ENCODE assay signal across 17 cellular contexts in genomic region chr3:140630866-140631265, GRCh38. TPM values are rescaled to one million over a fixed set of nuclear protein-coding genes. Genes with fewer than 3 reads are reported as not detected.
A peak's percentile ranks its signal among the peaks of the same experiment; 100 is the strongest.
DNase-seq lines count a peak whose midpoint lies in the region; TF ChIP-seq lines count a peak whose summit lies in the region.
"Had no signal": no experiment of that assay in that cellular context is flagged by ENCODE, and none has a peak within 500 bp of the region (broad histone marks: within the 10 kb centered on the region; RNA-seq: fewer than 3 reads in every experiment).

No MANE protein-coding gene starts in this region.

- intact Hi-C loops in PC-9 (cut with micrococcal nuclease; ENCODE audit: unreplicated experiment) = loop anchor here (1.0 to 10.0 kb wide), 3 partner anchors 60 to 1096 kb away; partner anchors contain the start of gene RBP1

- H3K4me2 ChIP-seq in PC-9 = no peak overlapping the region
- H3K4me2 ChIP-seq: KMS-11 had no signal

- H2AFZ ChIP-seq in ACC112 (ENCODE audit: low read length, unreplicated experiment) (no peak overlapping the region), PC-9 (no peak overlapping the region)

- H3K79me2 ChIP-seq in ACC112 (ENCODE audit: control insufficient read depth, insufficient read depth, low read length, unreplicated experiment) = no peaks in the 10 kb centered on the region
- no peaks in the 10 kb centered on the region for H3K79me2 ChIP-seq in PC-9 (ENCODE audit: low read depth)

- H3K4me1 ChIP-seq in ACC112 (ENCODE audit: control insufficient read depth, insufficient read depth, low read length, unreplicated experiment) (peaks cover 39% of the 10 kb centered on the region), PC-9 (replicated peaks; ENCODE audit: insufficient read depth) (peaks cover 30% of the 10 kb centered on the region)
- H3K4me1 ChIP-seq in CD8-positive, alpha-beta memory T cell (ENCODE audit: insufficient read depth, low read length) = no peaks in the 10 kb centered on the region

- H3K4me3 ChIP-seq in ACC112 (ENCODE audit: low read depth, low read length) = no peak overlapping the region
- no peak overlapping the region for H3K4me3 ChIP-seq in PC-9
- H3K4me3 ChIP-seq in choroid plexus epithelial cell (ENCODE audit: low read depth, low read length) = no peak overlapping the region
- H3K4me3 ChIP-seq in CD8-positive, alpha-beta memory T cell (ENCODE audit: low read length) = no peak overlapping the region
- H3K4me3 ChIP-seq: SJSA1 had no signal

- no peaks in the 10 kb centered on the region for H4K20me1 ChIP-seq in PC-9 (ENCODE audit: insufficient read depth)

- H3K9me3 ChIP-seq in PC-9 (ENCODE audit: insufficient read depth, low read depth) = no peaks in the 10 kb centered on the region; the same call in 1 of the 2 replicates
- no peaks in the 10 kb centered on the region for H3K9me3 ChIP-seq in CD8-positive, alpha-beta memory T cell (ENCODE audit: low read length)
- H3K9me3 ChIP-seq: SJSA1 had no signal

- H3K27me3 Mint-ChIP-seq in CD8-positive, alpha-beta memory T cell = peaks cover 0 to 4% of the 10 kb centered on the region in 2 donors
- H3K27me3 Mint-ChIP-seq in glutamatergic neuron (ENCODE audit: unreplicated experiment) = no peaks in the 10 kb centered on the region

- peaks cover 0 to 3% (median 0%) of the 10 kb centered on the region in 5 donors for H3K9me3 Mint-ChIP-seq in CD8-positive, alpha-beta memory T cell
- no peaks in the 10 kb centered on the region for H3K9me3 Mint-ChIP-seq in glutamatergic neuron (ENCODE audit: unreplicated experiment)

- TF ChIP-seq CTCF in PC-9 (conservative IDR thresholded peaks at IDR 0.05) (no peak), choroid plexus epithelial cell (conservative IDR thresholded peaks at IDR 0.05; ENCODE audit: low read depth, low read length) (no peak), glutamatergic neuron (IDR thresholded peaks at IDR 0.05; ENCODE audit: partially characterized antibody, unreplicated experiment) (no peak)

- H3K27ac Mint-ChIP-seq in CD8-positive, alpha-beta memory T cell = no peak overlapping the region
- H3K27ac Mint-ChIP-seq in glutamatergic neuron (ENCODE audit: unreplicated experiment) = no peak overlapping the region

- H3K36me3 ChIP-seq in ACC112 (ENCODE audit: insufficient read depth, low read length) = no peaks in the 10 kb centered on the region
- no peaks in the 10 kb centered on the region for H3K36me3 ChIP-seq in PC-9 (ENCODE audit: low read depth)
- no peaks in the 10 kb centered on the region for H3K36me3 ChIP-seq in CD8-positive, alpha-beta memory T cell (ENCODE audit: insufficient read depth, low read length)
- H3K36me3 ChIP-seq: SJSA1 had no signal

- peaks cover 16% of the 10 kb centered on the region for H3F3A ChIP-seq in PC-9 (ENCODE audit: insufficient read depth, low read depth)

- no peaks in the 10 kb centered on the region for H3K9me2 ChIP-seq in PC-9 (ENCODE audit: insufficient read depth)

- CTCF ChIA-PET in PC-9 (lab: Charles Lee) = interaction anchor here (0.6 to 0.7 kb wide), 2 partner anchors 16 to 218 kb away, joined by 3 read pairs; no protein-coding TSS in a partner anchor
- CTCF ChIA-PET in CD8-positive, alpha-beta memory T cell (lab: Charles Lee) = no interaction called here

- POLR2A ChIA-PET in PC-9 (lab: Charles Lee; ENCODE audit: unreplicated experiment) = no interaction called here
- POLR2A ChIA-PET in CD8-positive, alpha-beta memory T cell (lab: Charles Lee) = no interaction called here

- no peak overlapping the region for H3K4me3 Mint-ChIP-seq in CD8-positive, alpha-beta memory T cell
- no peak overlapping the region for H3K4me3 Mint-ChIP-seq in glutamatergic neuron (ENCODE audit: unreplicated experiment)

- no TSS peak for BruUV-seq in PC-9 (replicated peaks; lab: Mats Ljungman, UMichigan)

- H3K36me3 Mint-ChIP-seq in CD8-positive, alpha-beta memory T cell = no peaks in the 10 kb centered on the region
- H3K36me3 Mint-ChIP-seq in glutamatergic neuron (ENCODE audit: unreplicated experiment) = no peaks in the 10 kb centered on the region

- no peak for DNase-seq in PC-9
- peak; percentile 42 for DNase-seq in choroid plexus epithelial cell (ENCODE audit: low read depth)
- peak; percentile 42 for DNase-seq in kidney tubule cell (ENCODE audit: low spot score)
- DNase-seq in CD8-positive, alpha-beta memory T cell = no peak
- DNase-seq in NCI-H1105 (lab: John Stamatoyannopoulos, UW) = no peak
- DNase-seq in activated CD4-positive, alpha-beta T cell treated with anti-CD3 and anti-CD28 coated beads for 4 hours = no peak
- DNase-seq in glutamatergic neuron = no peak
- DNase-seq: AML-193, GOT3, NCI-H187 treated with DMSO at 0.1 percent for 48 hours, NCI-H82 had no signal

- peak overlapping the region; percentile 87 for H3K27ac ChIP-seq in ACC112 (ENCODE audit: low read depth, low read length)
- peak overlapping the region; percentile 72; the same call in 1 of the 2 replicates for H3K27ac ChIP-seq in PC-9
- no peak overlapping the region for H3K27ac ChIP-seq in CD8-positive, alpha-beta memory T cell (ENCODE audit: low read depth, low read length)
- H3K27ac ChIP-seq: KMS-11, RWPE1 had no signal

- H3K4me1 Mint-ChIP-seq in CD8-positive, alpha-beta memory T cell = no peaks in the 10 kb centered on the region
- no peaks in the 10 kb centered on the region for H3K4me1 Mint-ChIP-seq in glutamatergic neuron (ENCODE audit: low read depth, unreplicated experiment)

- H3K27me3 ChIP-seq in ACC112 (ENCODE audit: insufficient read depth, low read length) (no peaks in the 10 kb centered on the region), PC-9 (ENCODE audit: insufficient read depth, low read depth) (no peaks in the 10 kb centered on the region)
- H3K27me3 ChIP-seq in CD8-positive, alpha-beta memory T cell (ENCODE audit: insufficient read depth, low read length, poor library complexity, severe bottlenecking) = no peaks in the 10 kb centered on the region
- H3K27me3 ChIP-seq: SJSA1 had no signal

RNA-seq across cellular contexts. Expression of gene TRIM42, which starts 47.0 kb away (rescaled TPM):
- total RNA-seq in PC-9 (2021) = not detected in 2 replicates
- total RNA-seq in CD8-positive, alpha-beta memory T cell = not detected
- polyA plus RNA-seq in CD8-positive, alpha-beta memory T cell = not detected
- not detected for total RNA-seq in glutamatergic neuron (ENCODE audit: unreplicated experiment)
- total RNA-seq: NCI-H460, OCI-LY7, SJSA1 had no signal

Comparison
In these comparisons a context has a peak if more than half of its experiments do, and no peak if none do; other contexts are left out.
1. DNase-seq: peak in choroid plexus epithelial cell (single experiment) and kidney tubule cell (single experiment); none in PC-9 (0 of 2), CD8-positive, alpha-beta memory T cell (0 of 5), NCI-H1105 (single experiment), activated CD4-positive, alpha-beta T cell treated with anti-CD3 and anti-CD28 coated beads for 4 hours (0 of 2) and glutamatergic neuron (single experiment).